20 cellular contexts compared by ENCODE assay signal in the genomic region with DNA sequence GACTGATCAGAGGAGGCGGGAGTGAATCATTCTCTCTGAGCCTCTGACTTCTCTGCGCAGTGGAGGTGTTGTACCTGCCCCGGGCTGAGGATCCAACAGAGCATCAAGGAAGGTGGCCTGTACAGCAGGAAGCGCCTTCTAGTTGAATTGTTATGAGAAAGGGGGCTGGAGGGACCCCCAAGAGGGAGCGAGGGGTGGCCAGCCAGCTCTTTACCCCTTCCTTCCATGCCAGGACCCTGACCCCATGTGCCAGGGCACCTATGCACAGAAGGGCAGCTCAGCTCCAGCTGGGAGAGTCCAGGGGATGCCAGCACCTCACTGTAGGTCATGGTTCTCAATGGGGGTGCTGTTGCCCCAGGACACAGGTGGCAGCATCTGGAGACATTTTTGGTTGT.
A peak's percentile ranks its signal among the peaks of the same experiment; 100 is the strongest.
DNase-seq lines count a peak whose midpoint lies in the region; FAIRE-seq and TF ChIP-seq lines count a peak whose summit lies in the region.
"Had no signal": no experiment of that assay in that cellular context is flagged by ENCODE, and none has a peak within 500 bp of the region (broad histone marks: within the 10 kb centered on the region; RNA-seq: fewer than 3 reads in every experiment).

No MANE protein-coding gene starts in this region.

- H3K4me1 Mint-ChIP-seq in mesothelial cell of epicardium, result peaks cover 49% of the 10 kb centered on the region
- H3K4me1 Mint-ChIP-seq: CD8-positive, alpha-beta memory T cell had no signal

- H3K4me2 ChIP-seq in H1 (ENCODE audit: insufficient read depth in 1 of 2, low read depth in 2 of 2, low read length in 2 of 2) (no peak overlapping the region), neural cell (ENCODE audit: low read length) (no peak overlapping the region)
- H3K4me2 ChIP-seq: GM23338 had no signal

- TF ChIP-seq CTCF in H1 (IDR thresholded peaks at IDR 0.05; ENCODE audit: control extremely low read depth in 1 of 3, insufficient read depth in 1 of 3, low read depth in 1 of 3, low read length in 3 of 3) (no peak), neural cell (IDR thresholded peaks at IDR 0.05; ENCODE audit: poor library complexity, severe bottlenecking) (no peak), mesothelial cell of epicardium (IDR thresholded peaks at IDR 0.05; ENCODE audit: unreplicated experiment) (no peak)

- no peak overlapping the region for H2BK15ac ChIP-seq in H1 (ENCODE audit: low read length)

- H3K4me3 Mint-ChIP-seq in mesothelial cell of epicardium, result no peak overlapping the region
- H3K4me3 Mint-ChIP-seq: CD4-positive, CD25-positive, alpha-beta regulatory T cell; CD8-positive, alpha-beta memory T cell; GM23338; HFFc6 had no signal

- no peak overlapping the region for H3K18ac ChIP-seq in H1 (ENCODE audit: extremely low read depth, low read length)

- H3K27me3 Mint-ChIP-seq in mesothelial cell of epicardium (ENCODE audit: low read depth), result peaks cover 16% of the 10 kb centered on the region
- H3K27me3 Mint-ChIP-seq: CD4-positive, CD25-positive, alpha-beta regulatory T cell had no signal

- no peak overlapping the region for H3K23ac ChIP-seq in H1 (ENCODE audit: insufficient read length)

- no peak overlapping the region for H2AK5ac ChIP-seq in H1 (ENCODE audit: low read depth, low read length)

- no peak overlapping the region for H3K14ac ChIP-seq in H1 (ENCODE audit: insufficient read length)

- H3K36me3 ChIP-seq in H1 (ENCODE audit: control insufficient read depth in 2 of 4, insufficient read depth in 4 of 4, low read length in 3 of 4), result no peaks in the 10 kb centered on the region
- H3K36me3 ChIP-seq in neural cell (ENCODE audit: insufficient read depth, low read length), result no peaks in the 10 kb centered on the region
- H3K36me3 ChIP-seq: BE2C had no signal

- H4K20me1 ChIP-seq in H1 (replicated peaks in 1 of 2; ENCODE audit: control insufficient read depth in 1 of 2, insufficient read depth in 2 of 2, low read length in 2 of 2) (peaks cover 1 to 2% of the 10 kb centered on the region in 2 experiments), neural cell (ENCODE audit: insufficient read depth) (no peaks in the 10 kb centered on the region)

- H3K9me2 ChIP-seq in neural cell (ENCODE audit: insufficient read depth, low read length), result no peaks in the 10 kb centered on the region

- H2BK20ac ChIP-seq in H1 (ENCODE audit: low read length), result no peak overlapping the region

- POLR2A ChIA-PET in H1 (lab: Charles Lee; ENCODE audit: partially characterized antibody), result no interaction called here

- DNase-seq in H1 (ENCODE audit: low read depth in 1 of 2, low spot score in 2 of 2), result no peak
- DNase-seq in urothelium cell line (ENCODE audit: low spot score), result no peak
- DNase-seq in mesothelial cell of epicardium (ENCODE audit: low spot score in 2 of 2, unreplicated experiment in 2 of 2), result no peak
- no peak for DNase-seq in ureter (ENCODE audit: low spot score)
- DNase-seq in T-helper 1 cell, result no peak
- DNase-seq: ACHN; BE2C; C1 segment of cervical spinal cord; Caco-2; CD4-positive, CD25-positive, alpha-beta regulatory T cell; CD8-positive, alpha-beta memory T cell; DMS153; DMS79; GF-D8; HFFc6; IMR-90 had no signal

- no peaks in the 10 kb centered on the region for H3K27me3 ChIP-seq in H1 (replicated peaks in 1 of 4; ENCODE audit: control insufficient read depth in 3 of 4, extremely low read depth in 1 of 4, insufficient read depth in 3 of 4, low read length in 3 of 4)
- no peaks in the 10 kb centered on the region for H3K27me3 ChIP-seq in neural cell (ENCODE audit: insufficient read depth, low read depth, low read length)
- H3K27me3 ChIP-seq: BE2C had no signal

- no peak overlapping the region for H3K56ac ChIP-seq in H1 (replicated peaks; ENCODE audit: insufficient read length, low read depth, low read length)

- H3K9ac ChIP-seq in H1 (replicated peaks in 1 of 4; ENCODE audit: extremely low read depth in 1 of 4, low read depth in 3 of 4, low read length in 3 of 4) (no peak overlapping the region), neural cell (ENCODE audit: low read length) (peak overlapping the region; percentile 4)

- H3F3A ChIP-seq in neural cell (ENCODE audit: insufficient read depth, low read length, poor library complexity, severe bottlenecking), result no peaks in the 10 kb centered on the region

- TF ChIP-seq RAD21 in H1 (IDR thresholded peaks at IDR 0.05 in 1 of 2, conservative IDR thresholded peaks at IDR 0.05 in 1 of 2; ENCODE audit: low read depth in 2 of 2, low read length in 2 of 2) (no peak), neural cell (conservative IDR thresholded peaks at IDR 0.05) (no peak)

- H2BK5ac ChIP-seq in H1 (ENCODE audit: low read depth, low read length), result 0 out of 2 replicates have a peak overlapping the region, but pooled peaks have one; percentile 56

- peaks cover 2 to 15% (median 7%) of the 10 kb centered on the region in 4 experiments for H3K4me1 ChIP-seq in H1 (replicated peaks in 1 of 4; ENCODE audit: control insufficient read depth in 3 of 4, insufficient read depth in 4 of 4, low read length in 3 of 4)
- H3K4me1 ChIP-seq: Caco-2 had no signal

- CTCF ChIA-PET in H1 (lab: Charles Lee; ENCODE audit: partially characterized antibody), result interaction anchor here (1.6 to 1.7 kb wide), 2 partner anchors 9 to 65 kb away, joined by 4 to 5 read pairs; no protein-coding TSS in a partner anchor

- FAIRE-seq in H1 (lab: Jason Lieb, UNC) (no peak), urothelium cell line (lab: Jason Lieb, UNC) (peak; percentile 86)
- FAIRE-seq: A204.1, HTR-8/SVneo had no signal

- H3K9me3 Mint-ChIP-seq in mesothelial cell of epicardium, result no peaks in the 10 kb centered on the region
- H3K9me3 Mint-ChIP-seq: CD4-positive, CD25-positive, alpha-beta regulatory T cell; CD8-positive, alpha-beta memory T cell; GM23338 had no signal

- 0 out of 2 replicates have a peak, but pooled peaks cover 4% of the 10 kb centered on the region for H3K79me1 ChIP-seq in H1 (ENCODE audit: low read depth, low read length)

- no peak overlapping the region for H3K27ac Mint-ChIP-seq in mesothelial cell of epicardium
- H3K27ac Mint-ChIP-seq: CD4-positive, CD25-positive, alpha-beta regulatory T cell; CD8-positive, alpha-beta memory T cell; GM23338; HFFc6 had no signal

- H3K79me2 ChIP-seq in H1 (ENCODE audit: control insufficient read depth in 1 of 2, insufficient read depth in 2 of 2, low read length in 2 of 2) (no peaks in the 10 kb centered on the region), neural cell (replicated peaks; ENCODE audit: insufficient read depth, low read length) (no peaks in the 10 kb centered on the region)

- no peak overlapping the region for H4K5ac ChIP-seq in H1 (ENCODE audit: insufficient read length, low read depth, low read length)

- no peak overlapping the region for H2BK120ac ChIP-seq in H1 (replicated peaks; ENCODE audit: low read depth, low read length)

- H4K8ac ChIP-seq in H1 (ENCODE audit: extremely low read depth, insufficient read depth, low read length), result no peak overlapping the region

- H3K36me3 Mint-ChIP-seq in mesothelial cell of epicardium, result no peaks in the 10 kb centered on the region
- H3K36me3 Mint-ChIP-seq: CD4-positive, CD25-positive, alpha-beta regulatory T cell; CD8-positive, alpha-beta memory T cell had no signal

- peak overlapping the region; percentile 79 for H4K91ac ChIP-seq in H1 (replicated peaks; ENCODE audit: insufficient read length, low read length)

- no peaks in the 10 kb centered on the region; the same call in 1 of the 2 replicates for H3K23me2 ChIP-seq in H1 (ENCODE audit: low read depth, low read length)

- H3K9me3 ChIP-seq in H1 (ENCODE audit: insufficient read depth in 2 of 2, low read depth in 1 of 2, low read length in 1 of 2), result no peaks in the 10 kb centered on the region
- no peaks in the 10 kb centered on the region for H3K9me3 ChIP-seq in neural cell (ENCODE audit: low read length)
- H3K9me3 ChIP-seq: BE2C, Caco-2 had no signal

- no peak for TF ChIP-seq EP300 in H1 (IDR thresholded peaks at IDR 0.05; ENCODE audit: borderline replicate concordance in 1 of 2, low read depth in 2 of 2, low read length in 2 of 2)
- no peak for TF ChIP-seq EP300 in neural cell (conservative IDR thresholded peaks at IDR 0.05; ENCODE audit: poor library complexity, severe bottlenecking)

- 0 out of 2 replicates have a peak overlapping the region, but pooled peaks have one; percentile 68 for H2BK12ac ChIP-seq in H1 (ENCODE audit: low read depth, low read length)

- no peak for TF ChIP-seq POLR2A in H1 (IDR thresholded peaks at IDR 0.05; ENCODE audit: control extremely low read depth in 1 of 2, low read depth in 2 of 2, low read length in 2 of 2)

- no peak overlapping the region for H3K4ac ChIP-seq in H1 (replicated peaks; ENCODE audit: insufficient read length, low read depth, low read length)

- 90% methylated on average over 5 of the region's 5 CpGs; no CpG with 5 or more reads in 1 of the 2 experiments for WGBS in H1 (ENCODE audit: extremely low coverage in 1 of 2, insufficient coverage in 1 of 2, insufficient read length in 1 of 2, insufficient replicate concordance in 2 of 2, low coverage in 1 of 2, low lambda C conversion rate in 2 of 2, missing lambda C conversion rate in 1 of 2), 2 experiments

- no peak overlapping the region for H3K4me3 ChIP-seq in H1 (ENCODE audit: extremely low read depth in 1 of 4, insufficient read depth in 2 of 4, low read depth in 3 of 4, low read length in 4 of 4)
- H3K4me3 ChIP-seq in neural cell (ENCODE audit: low read length), result no peak overlapping the region
- H3K4me3 ChIP-seq: GM23338 had no signal

- H3K27ac ChIP-seq in H1 (ENCODE audit: low read depth, low read length) (no peak overlapping the region), neural cell (ENCODE audit: low read length) (no peak overlapping the region)

- H2AFZ ChIP-seq in H1 (ENCODE audit: low read length) (no peak overlapping the region), neural cell (ENCODE audit: low read depth, low read length) (no peak overlapping the region)
- H2AFZ ChIP-seq: GM23338 had no signal

TF ChIP-seq in H1, 55 proteins besides CTCF, POLR2A, EP300 and RAD21 (continues in another document):
- TF ChIP-seq CBX5 (IDR thresholded peaks at IDR 0.05; ENCODE audit: low read depth, low read length) (no peak), NANOG (IDR thresholded peaks at IDR 0.05; ENCODE audit: insufficient read depth, low read depth, low read length, poor library complexity, severe bottlenecking) (no peak)

TF ChIP-seq in neural cell, 6 proteins besides CTCF, POLR2A, EP300 and RAD21:
- TF ChIP-seq POLR2AphosphoS5 (IDR thresholded peaks at IDR 0.05), result no peak
